Comparison of ENCODE assay signal across 9 cellular contexts in the genomic region with DNA sequence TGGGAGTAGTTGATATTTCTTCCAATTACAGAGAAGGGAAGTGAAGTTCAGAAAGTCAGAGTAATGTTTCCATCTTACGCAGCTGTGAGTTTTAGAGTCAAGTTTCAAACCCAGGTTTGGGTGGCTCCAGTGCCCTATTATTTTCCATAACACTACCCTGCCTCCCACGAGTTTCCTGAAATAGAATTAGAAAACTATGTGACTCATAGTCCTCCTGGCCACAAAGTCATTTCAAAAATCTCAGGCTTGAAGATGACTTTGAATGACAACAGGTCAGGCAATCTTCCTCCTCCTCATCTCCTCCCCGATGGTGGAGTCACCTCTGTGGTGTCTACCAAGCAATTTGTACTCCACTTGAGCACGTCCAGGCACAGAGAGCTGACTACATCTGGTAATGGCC.
DNase-seq lines count a peak whose midpoint lies in the region; ATAC-seq and TF ChIP-seq lines count a peak whose summit lies in the region.
"Had no signal": no experiment of that assay in that cellular context is flagged by ENCODE, and none has a peak within 500 bp of the region (broad histone marks: within the 10 kb centered on the region; RNA-seq: fewer than 3 reads in every experiment).

No MANE protein-coding gene starts in this region.

- intact Hi-C loops in natural killer cell (cut with micrococcal nuclease), result loop anchor here (5.0 to 10.0 kb wide), 2 partner anchors 47 to 450 kb away; no protein-coding TSS in a partner anchor
- intact Hi-C loops in Calu3 (cut with micrococcal nuclease; ENCODE audit: unreplicated experiment), result no loop called here

- H3K36me3 Mint-ChIP-seq in T-cell (peaks cover 3% of the 10 kb centered on the region), natural killer cell (no peaks in the 10 kb centered on the region), endodermal cell (ENCODE audit: low read depth) (no peaks in the 10 kb centered on the region), Calu3 (ENCODE audit: insufficient read depth, unreplicated experiment) (no peaks in the 10 kb centered on the region)

- no peak overlapping the region for H3K4me3 ChIP-seq in endodermal cell (ENCODE audit: low read length)

- H3K9me3 ChIP-seq in endodermal cell (ENCODE audit: control insufficient read depth, low read length), result no peaks in the 10 kb centered on the region

- no peaks in the 10 kb centered on the region for H3K36me3 ChIP-seq in endodermal cell (ENCODE audit: control insufficient read depth, insufficient read depth, low read length)

- CTCF ChIA-PET in T-cell (lab: Charles Lee), result interaction anchor here in 1 of 2 donors (0.6 kb wide), 1 partner anchor 678 kb away, joined by 6 read pairs; no protein-coding TSS in a partner anchor
- CTCF ChIA-PET in Calu3 (lab: Charles Lee), result no interaction called here

- POLR2A ChIA-PET in T-cell (lab: Charles Lee), result no interaction called here

- DNase-seq in HCEC 1CT (peak; percentile 45), T-cell (no peak), natural killer cell (no peak), endodermal cell (no peak), NCI-H345 (lab: John Stamatoyannopoulos, UW) (no peak), NCI-H146 treated with DMSO at 0.1 percent for 48 hours (lab: John Stamatoyannopoulos, UW; ENCODE audit: unreplicated experiment) (no peak), Calu3 (no peak)
- DNase-seq: H7 had no signal

- H3K9me3 Mint-ChIP-seq in T-cell, result peaks cover 0 to 8% (median 0%) of the 10 kb centered on the region in 3 donors
- H3K9me3 Mint-ChIP-seq in natural killer cell, result no peaks in the 10 kb centered on the region
- H3K9me3 Mint-ChIP-seq in endodermal cell, result peaks cover under 1% of the 10 kb centered on the region
- H3K9me3 Mint-ChIP-seq in Calu3 (ENCODE audit: low read depth, unreplicated experiment), result no peaks in the 10 kb centered on the region

- H3K27ac ChIP-seq in endodermal cell (ENCODE audit: low read depth, low read length), result no peak overlapping the region

- peak overlapping the region in 1 of 3 donors; percentile 37 for H3K4me3 Mint-ChIP-seq in T-cell
- H3K4me3 Mint-ChIP-seq in natural killer cell, result peak overlapping the region; percentile 31
- no peak overlapping the region for H3K4me3 Mint-ChIP-seq in endodermal cell
- H3K4me3 Mint-ChIP-seq in Calu3 (ENCODE audit: low read depth, unreplicated experiment), result no peak overlapping the region

- no peaks in the 10 kb centered on the region for H3K4me1 ChIP-seq in endodermal cell (ENCODE audit: control insufficient read depth, insufficient read depth, low read length)

- no TSS peak for BruUV-seq in Calu3 (replicated peaks; lab: Mats Ljungman, UMichigan)

- H3K27me3 ChIP-seq in endodermal cell (ENCODE audit: control insufficient read depth, insufficient read depth, low read length, poor library complexity, severe bottlenecking), result no peaks in the 10 kb centered on the region

- no peak overlapping the region for H3K9ac ChIP-seq in endodermal cell (ENCODE audit: extremely low read depth, low read length, poor library complexity, severe bottlenecking)

- no peaks in the 10 kb centered on the region for H3K27me3 Mint-ChIP-seq in T-cell
- H3K27me3 Mint-ChIP-seq in natural killer cell (ENCODE audit: low read depth in 2 of 2), result no peaks in the 10 kb centered on the region
- no peaks in the 10 kb centered on the region for H3K27me3 Mint-ChIP-seq in endodermal cell (ENCODE audit: insufficient read depth)
- no peaks in the 10 kb centered on the region for H3K27me3 Mint-ChIP-seq in Calu3 (ENCODE audit: unreplicated experiment)

- H3K27ac Mint-ChIP-seq in T-cell (peak overlapping the region; percentile 94 to 97), natural killer cell (no peak overlapping the region), endodermal cell (no peak overlapping the region), Calu3 (ENCODE audit: unreplicated experiment) (no peak overlapping the region)

- TF ChIP-seq CTCF in natural killer cell (IDR thresholded peaks at IDR 0.05) (no peak), endodermal cell (conservative IDR thresholded peaks at IDR 0.05) (no peak), Calu3 (IDR thresholded peaks at IDR 0.05; ENCODE audit: unreplicated experiment) (no peak)

- peaks cover 94 to 100% (median 97%) of the 10 kb centered on the region in 3 donors for H3K4me1 Mint-ChIP-seq in T-cell
- H3K4me1 Mint-ChIP-seq in natural killer cell, result peaks cover 82 to 99% of the 10 kb centered on the region in 2 donors
- H3K4me1 Mint-ChIP-seq in endodermal cell, result peaks cover 11% of the 10 kb centered on the region
- H3K4me1 Mint-ChIP-seq in Calu3 (ENCODE audit: low read depth, unreplicated experiment), result no peaks in the 10 kb centered on the region

- ATAC-seq in GM18517 (IDR thresholded peaks at IDR 0.05; ENCODE audit: unreplicated experiment) (peak; percentile 50), T-cell (replicated peaks in 1 of 4) (no peak), natural killer cell (no peak)

- 90 to 93% methylated on average over 3 to 4 of the region's 4 CpGs for WGBS in endodermal cell (ENCODE audit: insufficient coverage in 1 of 2, insufficient read length in 1 of 2), 2 experiments

Comparison
In these comparisons a context has a peak if more than half of its experiments do, and no peak if none do; other contexts are left out.
1. H3K27ac Mint-ChIP-seq: peak in T-cell (2 of 2); none in natural killer cell (0 of 2), endodermal cell (single experiment) and Calu3 (single experiment).